ENCODE assay signal across 8 cellular contexts in the genomic region with DNA sequence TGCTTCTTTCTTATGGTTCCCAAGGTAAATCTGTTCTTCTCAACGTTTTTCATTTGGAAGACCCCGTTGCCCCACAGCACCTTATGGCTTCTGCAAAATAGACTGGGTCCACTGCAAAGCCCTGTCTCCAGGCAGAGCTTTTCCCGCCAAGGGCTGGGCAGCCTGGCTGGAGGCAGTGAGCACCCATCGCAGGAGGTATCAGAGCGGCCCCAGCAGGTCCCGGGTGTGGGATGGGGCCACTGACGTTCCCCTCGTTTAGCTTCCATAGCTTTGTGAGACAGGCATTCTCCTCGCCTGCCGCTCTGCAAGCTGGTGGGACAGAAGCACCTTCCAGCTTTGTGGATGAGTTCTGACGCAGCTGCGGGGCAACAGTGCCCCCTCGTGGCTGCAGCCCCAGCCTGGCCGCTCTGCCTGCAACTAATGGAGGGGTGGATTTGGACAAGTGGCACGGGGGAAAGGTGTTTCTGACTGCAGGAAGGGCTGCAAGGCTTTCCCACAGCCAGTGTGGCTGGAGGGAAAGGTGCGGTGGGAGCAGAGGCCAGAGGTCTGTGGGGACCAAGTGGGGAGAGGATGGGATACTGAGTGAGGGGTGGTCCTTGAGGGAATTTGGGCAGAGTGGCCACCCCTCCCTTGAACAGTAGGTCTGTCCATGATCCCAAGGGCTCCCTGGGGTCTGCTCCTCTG.
DNase-seq lines count a peak whose midpoint lies in the region; ATAC-seq lines count a peak whose summit lies in the region.

No MANE protein-coding gene starts in this region.

- DNase-seq in GDM1 (lab: John Stamatoyannopoulos, UW) (peak; percentile 72), NOMO-1 treated with DMSO at 0.1 percent for 48 hours (lab: John Stamatoyannopoulos, UW; ENCODE audit: unreplicated experiment) (peak; percentile 63), epidermal melanocyte (ENCODE audit: insufficient read length, low spot score) (peak; percentile 98), middle frontal gyrus (ENCODE audit: extremely low spot score, low spot score) (peak; percentile 87)
- DNase-seq in activated CD8-positive, alpha-beta memory T cell treated with anti-CD3 and anti-CD28 coated beads, Interleukin-2, amount 50 U/mL, for 24 hours (ENCODE audit: extremely low read depth), result peak; percentile 37
- peak; percentile 50 to 64 for DNase-seq in stimulated activated CD8-positive, alpha-beta memory T cell treated with anti-CD3 and anti-CD28 coated beads, Interleukin-4, amount 100 ng/mL, for 4 hours (ENCODE audit: low read depth in 2 of 2, low spot score in 1 of 2)

- ATAC-seq in HG03095 (IDR thresholded peaks at IDR 0.05; ENCODE audit: unreplicated experiment) (peak; percentile 58), GM19455 (IDR thresholded peaks at IDR 0.05; ENCODE audit: unreplicated experiment) (no peak)

Comparison
In these comparisons a context has a peak if more than half of its experiments do, and no peak if none do; other contexts are left out.
1. DNase-seq: peak in every context shown above with its lines; median percentile 98 in epidermal melanocyte; 87 in middle frontal gyrus; 72 in GDM1; 63 in NOMO-1 treated with DMSO at 0.1 percent for 48 hours; 57 in stimulated activated CD8-positive, alpha-beta memory T cell treated with anti-CD3 and anti-CD28 coated beads, Interleukin-4, amount 100 ng/mL, for 4 hours; 37 in activated CD8-positive, alpha-beta memory T cell treated with anti-CD3 and anti-CD28 coated beads, Interleukin-2, amount 50 U/mL, for 24 hours.